ENCODE assay signal across 2 cellular contexts in the genomic region with DNA sequence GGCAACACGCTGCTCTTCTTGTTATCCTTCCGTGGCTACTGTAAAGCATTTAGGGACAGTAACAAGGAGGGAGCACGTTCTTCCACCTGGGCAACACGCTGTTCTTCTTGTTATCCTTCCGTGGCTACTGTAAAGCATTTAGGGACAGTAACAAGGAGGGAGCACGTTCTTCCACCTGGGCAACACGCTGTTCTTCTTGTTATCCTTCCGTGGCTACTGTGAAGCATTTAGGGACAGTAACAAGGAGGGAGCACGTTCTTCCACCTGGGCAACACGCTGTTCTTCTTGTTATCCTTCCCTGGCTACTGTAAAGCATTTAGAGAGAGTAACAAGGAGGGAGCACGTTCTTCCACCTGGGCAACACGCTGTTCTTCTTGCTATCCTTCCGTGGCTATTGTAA. TPM values are rescaled to one million over a fixed set of nuclear protein-coding genes. Genes with fewer than 3 reads are reported as not detected.
"Had no signal": no experiment of that assay in that cellular context is flagged by ENCODE, and none has a peak within 500 bp of the region (broad histone marks: within the 10 kb centered on the region; RNA-seq: fewer than 3 reads in every experiment).

No MANE protein-coding gene starts in this region.

RNA-seq across cellular contexts. Expression of gene OR2V1, which starts 17.4 kb away (rescaled TPM):
- total RNA-seq: G401, GM12878 had no signal

RNA-seq across cellular contexts. Expression of gene OR2V2, which starts 33.8 kb away (rescaled TPM):
- total RNA-seq: G401, GM12878 had no signal
